In genomic region chr1:105894006-105894405, GRCh38 we compare ENCODE assay signal across 22 cellular contexts.
"Had no signal": no experiment of that assay in that cellular context is flagged by ENCODE, and none has a peak within 500 bp of the region (broad histone marks: within the 10 kb centered on the region; RNA-seq: fewer than 3 reads in every experiment).

No MANE protein-coding gene starts in this region.

- H3K9ac ChIP-seq: SK-N-SH had no signal

- H3K4me2 ChIP-seq: SK-N-SH, smooth muscle cell had no signal

- H3K4me1 ChIP-seq: gastroesophageal sphincter, heart right ventricle, sigmoid colon, stomach had no signal

- H3K9me3 ChIP-seq: gastroesophageal sphincter had no signal

- H3K4me3 ChIP-seq: coronary artery, gastroesophageal sphincter, heart right ventricle, sigmoid colon, smooth muscle cell, stomach had no signal

- DNase-seq: activated CD4-positive, alpha-beta T cell treated with anti-CD3 and anti-CD28 coated beads, Interleukin-2, amount 50 U/mL, for 1 hour; activated CD4-positive, CD25-positive, alpha-beta regulatory T cell treated with anti-CD3 and anti-CD28 coated beads, Interleukin-2, amount 50 U/mL, for 72 hours; activated CD8-positive, alpha-beta T cell treated with anti-CD3 and anti-CD28 coated beads, Interleukin-2, amount 10 ng/mL, durations not matched to agents 7 days and 5 days; activated gamma-delta T cell treated with Interleukin-2 at 50 U/mL for 16 hours; activated T-cell treated with anti-CD3 and anti-CD28 coated beads, Interleukin-2, amount 50 U/mL, for 1 hour; aorta; endodermal cell; heart right ventricle; left colon; naive B cell; occipital lobe; posterior cingulate gyrus; sigmoid colon; SK-N-SH; stimulated activated CD4-positive, alpha-beta T cell treated with anti-CD3 and anti-CD28 coated beads, Interleukin-15, amount 100 ng/mL, for 24 hours; stomach; WERI-Rb-1 had no signal

- H3K36me3 ChIP-seq: gastroesophageal sphincter, heart right ventricle, sigmoid colon, stomach, WERI-Rb-1 had no signal

- ATAC-seq: activated CD8-positive, alpha-beta T cell treated with anti-CD3 and anti-CD28 coated beads, Interleukin-2, amount 10 ng/mL, durations not matched to agents 7 days and 5 days; gastroesophageal sphincter; heart right ventricle; left colon; stimulated activated memory B cell treated with anti-CD40 and anti-IgM and Interleukin-4, amounts not matched to agents 10 μg/mL and 1 μg/mL and 100 μg/mL, for 72 hours had no signal

- H3K27me3 ChIP-seq: gastroesophageal sphincter, heart right ventricle, sigmoid colon, stomach had no signal

- H3K9me2 ChIP-seq: SK-N-SH had no signal

- H3K27ac ChIP-seq: coronary artery, epithelial cell of prostate, gastroesophageal sphincter, heart right ventricle, sigmoid colon, stomach, WERI-Rb-1 had no signal
